ENCODE assay signal across 21 cellular contexts in the genomic region with DNA sequence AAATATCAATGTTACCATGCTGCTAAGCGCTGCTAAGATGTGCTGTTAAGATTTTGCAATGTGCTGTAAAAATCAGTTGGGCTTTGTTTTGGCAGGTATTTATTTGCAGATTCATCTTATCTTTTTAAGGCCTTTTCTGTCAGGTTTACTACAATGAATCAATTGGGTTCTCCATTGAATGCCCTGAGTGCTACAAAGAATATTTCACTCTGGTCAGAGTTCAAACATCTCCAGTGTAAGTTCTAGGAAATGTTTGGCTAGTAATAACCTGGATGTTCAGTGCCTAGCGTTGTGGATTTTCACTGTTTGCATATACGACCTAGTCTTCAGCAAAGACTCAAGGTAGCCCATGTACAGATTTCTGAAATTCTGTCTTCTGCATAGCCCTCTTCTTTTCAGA.
"Had no signal": no experiment of that assay in that cellular context is flagged by ENCODE, and none has a peak within 500 bp of the region (broad histone marks: within the 10 kb centered on the region; RNA-seq: fewer than 3 reads in every experiment).

No MANE protein-coding gene starts in this region.

- H3K4me3 ChIP-seq: esophagus muscularis mucosa, lower lobe of right lung, psoas muscle, spleen, tibial artery, upper lobe of right lung, vagina had no signal

- H3K27me3 Mint-ChIP-seq: effector memory CD8-positive, alpha-beta T cell; natural killer cell treated with Interleukin-12 subunit alpha and Interleukin-12 subunit beta and Interleukin-15 and Interleukin-18, amount 100 ng/mL, for 72 hours; stimulated activated memory B cell treated with anti-CD40 and anti-IgM and Interleukin-4, amounts not matched to agents 10 μg/mL and 1 μg/mL and 100 μg/mL, for 72 hours; stimulated activated naive CD8-positive, alpha-beta T cell treated with anti-CD3 and anti-CD28 coated beads, Interleukin-15, Interleukin-2, amounts not matched to agents 100 ng/mL and 50 ng/mL, for 24 hours had no signal

- H3K27ac ChIP-seq: epithelial cell of prostate, esophagus muscularis mucosa, foreskin keratinocyte, lower lobe of right lung, psoas muscle, spleen, tibial artery, upper lobe of right lung, vagina had no signal

- H3K9me3 Mint-ChIP-seq: effector memory CD8-positive, alpha-beta T cell; immature natural killer cell; natural killer cell treated with Interleukin-12 subunit alpha and Interleukin-12 subunit beta and Interleukin-15 and Interleukin-18, amount 100 ng/mL, for 72 hours; stimulated activated memory B cell treated with anti-CD40 and anti-IgM and Interleukin-4, amounts not matched to agents 10 μg/mL and 1 μg/mL and 100 μg/mL, for 72 hours; stimulated activated naive CD8-positive, alpha-beta T cell treated with anti-CD3 and anti-CD28 coated beads, Interleukin-15, Interleukin-2, amounts not matched to agents 100 ng/mL and 50 ng/mL, for 24 hours had no signal

- DNase-seq: effector memory CD8-positive, alpha-beta T cell; foreskin keratinocyte; immature natural killer cell; lower lobe of right lung; mesenchymal stem cell; midbrain; psoas muscle; retina; spleen; stimulated activated CD4-positive, alpha-beta T cell treated with anti-CD3 and anti-CD28 coated beads, Interleukin-15, amount 100 ng/mL, for 24 hours; stimulated activated CD4-positive, alpha-beta T cell treated with anti-CD3 and anti-CD28 coated beads, Interleukin-1b, Interleukin-23, amount 100 ng/mL, for 48 hours; stimulated activated CD4-positive, alpha-beta T cell treated with anti-CD3 and anti-CD28 coated beads, Interleukin-4, amount 100 ng/mL, for 24 hours; tibial artery; upper lobe of right lung had no signal

- H3K36me3 Mint-ChIP-seq: immature natural killer cell; natural killer cell treated with Interleukin-12 subunit alpha and Interleukin-12 subunit beta and Interleukin-15 and Interleukin-18, amount 100 ng/mL, for 72 hours had no signal

- ATAC-seq: effector memory CD8-positive, alpha-beta T cell; foreskin keratinocyte; lower lobe of right lung; natural killer cell treated with Interleukin-12 subunit alpha and Interleukin-12 subunit beta and Interleukin-15 and Interleukin-18, amount 100 ng/mL, for 72 hours; psoas muscle; sciatic nerve; stimulated activated memory B cell treated with anti-CD40 and anti-IgM and Interleukin-4, amounts not matched to agents 10 μg/mL and 1 μg/mL and 100 μg/mL, for 72 hours; upper lobe of right lung had no signal

- H3K4me3 Mint-ChIP-seq: effector memory CD8-positive, alpha-beta T cell; immature natural killer cell; natural killer cell treated with Interleukin-12 subunit alpha and Interleukin-12 subunit beta and Interleukin-15 and Interleukin-18, amount 100 ng/mL, for 72 hours; stimulated activated memory B cell treated with anti-CD40 and anti-IgM and Interleukin-4, amounts not matched to agents 10 μg/mL and 1 μg/mL and 100 μg/mL, for 72 hours; stimulated activated naive CD8-positive, alpha-beta T cell treated with anti-CD3 and anti-CD28 coated beads, Interleukin-15, Interleukin-2, amounts not matched to agents 100 ng/mL and 50 ng/mL, for 24 hours had no signal

- H3K27ac Mint-ChIP-seq: effector memory CD8-positive, alpha-beta T cell; immature natural killer cell; natural killer cell treated with Interleukin-12 subunit alpha and Interleukin-12 subunit beta and Interleukin-15 and Interleukin-18, amount 100 ng/mL, for 72 hours; stimulated activated memory B cell treated with anti-CD40 and anti-IgM and Interleukin-4, amounts not matched to agents 10 μg/mL and 1 μg/mL and 100 μg/mL, for 72 hours; stimulated activated naive CD8-positive, alpha-beta T cell treated with anti-CD3 and anti-CD28 coated beads, Interleukin-15, Interleukin-2, amounts not matched to agents 100 ng/mL and 50 ng/mL, for 24 hours had no signal
